In genomic region chr16:23379707-23380106, GRCh38 we compare ENCODE assay signal across 22 cellular contexts.
"Had no signal": no experiment of that assay in that cellular context is flagged by ENCODE, and none has a peak within 500 bp of the region (broad histone marks: within the 10 kb centered on the region; RNA-seq: fewer than 3 reads in every experiment).

No MANE protein-coding gene starts in this region.

- H3K36me3 ChIP-seq: MG63 had no signal

- FAIRE-seq: HTR-8/SVneo, RCC 7860 had no signal

- H3K9ac ChIP-seq: SK-N-SH had no signal

- H3K27me3 ChIP-seq: MG63 had no signal

- H3K9me3 ChIP-seq: MG63, SK-N-SH had no signal

- H3K4me2 ChIP-seq: SK-N-SH had no signal

- H3K4me3 ChIP-seq: MG63 had no signal

- H3K27ac ChIP-seq: HL-60 had no signal

- DNase-seq: IMR-90, Karpas-422, KG1, MG63, NCI-H1092, NCI-H1105 treated with DMSO at 0.1 percent for 48 hours, NCI-H1417 treated with DMSO at 0.1 percent for 48 hours, NCI-H146, NCI-H1694 treated with DMSO at 0.1 percent for 48 hours, NCI-H1930, NCI-H2081, NCI-H2107, NCI-H2227 treated with DMSO at 0.1 percent for 48 hours, NCI-H524, NCI-H526 treated with DMSO at 0.1 percent for 48 hours, NCI-H748 treated with DMSO at 0.1 percent for 48 hours, Right ventricle myocardium superior, RPMI8226, SK-N-SH had no signal
